In genomic region chr15:98953950-98954349, GRCh38 we compare ENCODE assay signal across 14 cellular contexts. TPM values are rescaled to one million over a fixed set of nuclear protein-coding genes. Genes with fewer than 3 reads are reported as not detected.
A peak's percentile ranks its signal among the peaks of the same experiment; 100 is the strongest.
DNase-seq lines count a peak whose midpoint lies in the region; ATAC-seq, FAIRE-seq and TF ChIP-seq lines count a peak whose summit lies in the region.
"Had no signal": no experiment of that assay in that cellular context is flagged by ENCODE, and none has a peak within 500 bp of the region (broad histone marks: within the 10 kb centered on the region; RNA-seq: fewer than 3 reads in every experiment).

No MANE protein-coding gene starts in this region.

- H3K9me3 ChIP-seq in left lung (no peaks in the 10 kb centered on the region), gastrocnemius medialis (no peaks in the 10 kb centered on the region), Karpas-422 (ENCODE audit: low read length) (no peaks in the 10 kb centered on the region)

- H3K27me3 Mint-ChIP-seq in chondrocyte (ENCODE audit: low read depth): no peaks in the 10 kb centered on the region

- no peaks in the 10 kb centered on the region for H3K27me3 ChIP-seq in left lung
- H3K27me3 ChIP-seq in gastrocnemius medialis: no peaks in the 10 kb centered on the region
- H3K27me3 ChIP-seq in Karpas-422 (ENCODE audit: low read length): no peaks in the 10 kb centered on the region

- TF ChIP-seq CTCF in chondrocyte (IDR thresholded peaks at IDR 0.05): no peak
- TF ChIP-seq CTCF in left lung (IDR thresholded peaks at IDR 0.05): no peak
- TF ChIP-seq CTCF in gastrocnemius medialis (IDR thresholded peaks at IDR 0.05 in 4 of 5, conservative IDR thresholded peaks at IDR 0.05 in 1 of 5): no peak

- no peak overlapping the region for H3K4me3 Mint-ChIP-seq in chondrocyte (ENCODE audit: unreplicated experiment)

- H3K27ac Mint-ChIP-seq in chondrocyte (ENCODE audit: unreplicated experiment): peak overlapping the region; percentile 91

- TF ChIP-seq POLR2A in GM12891 (IDR thresholded peaks at IDR 0.05; ENCODE audit: low read depth, low read length) (no peak), gastrocnemius medialis (IDR thresholded peaks at IDR 0.05) (peak in 1 of 2 donors; percentile 17)

- no peak overlapping the region for H3K9ac ChIP-seq in Karpas-422 (ENCODE audit: low read length)

- H3K9me3 Mint-ChIP-seq in chondrocyte (ENCODE audit: low read depth): no peaks in the 10 kb centered on the region

- no peak overlapping the region for H2AFZ ChIP-seq in Karpas-422 (ENCODE audit: low read length)

- peaks cover 45% of the 10 kb centered on the region for H3K4me1 Mint-ChIP-seq in chondrocyte (ENCODE audit: low read depth)

- FAIRE-seq in GM12891 (lab: Jason Lieb, UNC): peak; percentile 33
- FAIRE-seq: GM12892 had no signal

- H3K79me2 ChIP-seq in Karpas-422 (ENCODE audit: low read length): no peaks in the 10 kb centered on the region

- H3K36me3 ChIP-seq in left lung: peaks cover 0 to 66% of the 10 kb centered on the region in 2 donors
- H3K36me3 ChIP-seq in gastrocnemius medialis: peaks cover 0 to 22% of the 10 kb centered on the region in 2 donors
- no peaks in the 10 kb centered on the region for H3K36me3 ChIP-seq in Karpas-422 (ENCODE audit: insufficient read depth, low read length)

- H3K36me3 Mint-ChIP-seq in chondrocyte (ENCODE audit: low read depth): peaks cover 37% of the 10 kb centered on the region

- H3K27ac ChIP-seq in left lung: peak overlapping the region; percentile 53 to 75
- peak overlapping the region; percentile 69 to 89 (median 78) for H3K27ac ChIP-seq in gastrocnemius medialis
- H3K27ac ChIP-seq in Karpas-422 (ENCODE audit: low read length): no peak overlapping the region

- ATAC-seq in left lung (peak; percentile 13), gastrocnemius medialis (peak; percentile 43 to 48), HG02610 (IDR thresholded peaks at IDR 0.05; ENCODE audit: unreplicated experiment) (no peak)

- no peaks in the 10 kb centered on the region for H3K9me2 ChIP-seq in Karpas-422 (replicated peaks; ENCODE audit: insufficient read depth, low read length)

- intact Hi-C loops in left lung (cut with DNase I): no loop called here
- intact Hi-C loops in gastrocnemius medialis (cut with DNase I; ENCODE audit: low total_unique reads): no loop called here

- no peak for DNase-seq in GM12891 (ENCODE audit: insufficient read length, low spot score)
- DNase-seq in chondrocyte (ENCODE audit: low spot score): peak; percentile 61
- DNase-seq in left lung: no peak
- DNase-seq in gastrocnemius medialis: peak in 1 of 2 donors; percentile 46
- no peak for DNase-seq in DMS114 treated with DMSO at 0.1 percent for 48 hours (lab: John Stamatoyannopoulos, UW; ENCODE audit: unreplicated experiment)
- no peak for DNase-seq in cerebellum (ENCODE audit: low spot score)
- no peak for DNase-seq in Karpas-422
- DNase-seq: activated naive CD4-positive, alpha-beta T cell treated with anti-CD3 and anti-CD28 coated beads, Interleukin-2, amount 50 U/mL, for 16 hours; mammary epithelial cell; NCI-H2171; OCI-M1 had no signal

- in situ Hi-C loops in gastrocnemius medialis (cut with MboI; ENCODE audit: low sequenced_read_pairs in 4 of 4): no loop called here

- no peaks in the 10 kb centered on the region for H4K20me1 ChIP-seq in Karpas-422 (ENCODE audit: insufficient read depth, low read depth, low read length)

- H3K4me2 ChIP-seq in Karpas-422 (ENCODE audit: low read depth, low read length, poor library complexity, severe bottlenecking): no peak overlapping the region

- no peak overlapping the region for H3K4me3 ChIP-seq in left lung
- H3K4me3 ChIP-seq in gastrocnemius medialis: no peak overlapping the region
- no peak overlapping the region for H3K4me3 ChIP-seq in Karpas-422 (ENCODE audit: low read length)

- peaks cover 0 to 50% of the 10 kb centered on the region in 2 donors for H3K4me1 ChIP-seq in left lung
- H3K4me1 ChIP-seq in gastrocnemius medialis: peaks cover 34 to 50% of the 10 kb centered on the region in 2 donors
- no peaks in the 10 kb centered on the region for H3K4me1 ChIP-seq in Karpas-422 (ENCODE audit: low read length)

TF ChIP-seq in GM12891, 5 proteins besides CTCF, POLR2A, EP300 and RAD21:
- no peak for TF ChIP-seq POLR2AphosphoS5 (IDR thresholded peaks at IDR 0.05; ENCODE audit: low read depth, low read length)
- TF ChIP-seq POU2F2 (IDR thresholded peaks at IDR 0.05; ENCODE audit: low read depth, low read length): no peak
- no peak for TF ChIP-seq TAF1 (IDR thresholded peaks at IDR 0.05; ENCODE audit: low read depth, low read length)
- TF ChIP-seq PAX5 (IDR thresholded peaks at IDR 0.05; ENCODE audit: insufficient read depth, low read length, severe bottlenecking): no peak
- TF ChIP-seq SPI1 (IDR thresholded peaks at IDR 0.05; ENCODE audit: low read depth, low read length): no peak

RNA-seq across cellular contexts. Expression of gene PGPEP1L, which starts 53.6 kb away (rescaled TPM):
- not detected for polyA plus RNA-seq in GM12891 (2012; ENCODE audit: low read depth, missing spikeins)
- total RNA-seq in chondrocyte (not detected in 3 replicates), left lung (not detected), gastrocnemius medialis (1 to 10 TPM; 2.9 to 7.1 (median 3.5) TPM), cerebellum (0.27 TPM)
- total RNA-seq in Karpas-422 (2014; rRNA removed; shearing (Covaris generic); ENCODE audit: low replicate concordance): not detected in 2 replicates
- total RNA-seq: mammary epithelial cell; T-helper 2 cell treated with Interferon-gamma antibody and Interleukin-4, amounts not matched to agents 100 ng/mL and 5 ng/mL, for 36 hours had no signal
- polyA plus RNA-seq: mammary epithelial cell had no signal
